11 cellular contexts compared by ENCODE assay signal in genomic region chr20:34560141-34560523, GRCh38. TPM values are rescaled to one million over a fixed set of nuclear protein-coding genes. Genes with fewer than 3 reads are reported as not detected.
DNase-seq lines count a peak whose midpoint lies in the region; ATAC-seq and TF ChIP-seq lines count a peak whose summit lies in the region.
"Had no signal": no experiment of that assay in that cellular context is flagged by ENCODE, and none has a peak within 500 bp of the region (broad histone marks: within the 10 kb centered on the region; RNA-seq: fewer than 3 reads in every experiment).

No MANE protein-coding gene starts in this region.

- POLR2A ChIA-PET in MCF 10A (lab: Yijun Ruan, JAX) = no interaction called here

- H3K9ac ChIP-seq in mammary epithelial cell (ENCODE audit: insufficient read depth, low read length) (no peak overlapping the region), neural progenitor cell (no peak overlapping the region)

- CTCF ChIA-PET in MCF 10A (lab: Yijun Ruan, JAX) = no interaction called here
- CTCF ChIA-PET in mammary epithelial cell (lab: Charles Lee; ENCODE audit: low non-redundant PET) = interaction anchor here (0.5 kb wide), 1 partner anchor 143 kb away, joined by 3 read pairs; no protein-coding TSS in a partner anchor

- no peak overlapping the region for H3K4me3 ChIP-seq in mammary epithelial cell (replicated peaks in 1 of 3; ENCODE audit: insufficient read depth in 1 of 3, low read depth in 2 of 3, low read length in 3 of 3)
- no peak overlapping the region for H3K4me3 ChIP-seq in neural progenitor cell
- H3K4me3 ChIP-seq in upper lobe of left lung = no peak overlapping the region

- dilution Hi-C loops in mammary epithelial cell (cut with HindIII; ENCODE audit: low sequenced_read_pairs) = loop anchor here (5.0 kb wide), 1 partner anchor 152 kb away; no protein-coding TSS in a partner anchor

- no peaks in the 10 kb centered on the region for H3K36me3 ChIP-seq in mammary epithelial cell (ENCODE audit: insufficient read depth, low read length)
- H3K36me3 ChIP-seq in neural progenitor cell = no peaks in the 10 kb centered on the region
- no peaks in the 10 kb centered on the region for H3K36me3 ChIP-seq in upper lobe of left lung

- no peak overlapping the region for H3K27ac Mint-ChIP-seq in MCF 10A (ENCODE audit: low read depth, unreplicated experiment)
- H3K27ac Mint-ChIP-seq in effector memory CD8-positive, alpha-beta T cell = peak overlapping the region; percentile 41 to 87
- H3K27ac Mint-ChIP-seq in neural progenitor cell = no peak overlapping the region

- H2AFZ ChIP-seq in mammary epithelial cell (ENCODE audit: low read depth, low read length) (no peak overlapping the region), neural progenitor cell (replicated peaks) (no peak overlapping the region)

- peaks cover 7% of the 10 kb centered on the region for H3K36me3 Mint-ChIP-seq in MCF 10A (ENCODE audit: insufficient read depth, unreplicated experiment)
- H3K36me3 Mint-ChIP-seq in effector memory CD8-positive, alpha-beta T cell (ENCODE audit: insufficient read depth) = peaks cover 24% of the 10 kb centered on the region
- H3K36me3 Mint-ChIP-seq in neural progenitor cell = peaks cover 2% of the 10 kb centered on the region

- in situ Hi-C loops in mammary epithelial cell (cut with MboI; ENCODE audit: low sequenced_read_pairs in 2 of 2) = no loop called here

- H3K4me3 Mint-ChIP-seq in MCF 10A (ENCODE audit: unreplicated experiment) = peak overlapping the region; percentile 40
- H3K4me3 Mint-ChIP-seq in effector memory CD8-positive, alpha-beta T cell = peak overlapping the region; percentile 67 to 70
- peak overlapping the region; percentile 60 for H3K4me3 Mint-ChIP-seq in neural progenitor cell

- H3K4me2 ChIP-seq in mammary epithelial cell (ENCODE audit: insufficient read depth, low read depth, low read length) = no peak overlapping the region
- H3K4me2 ChIP-seq in neural progenitor cell = no peak overlapping the region

- H3K27me3 Mint-ChIP-seq in MCF 10A (ENCODE audit: insufficient read depth, unreplicated experiment) (no peaks in the 10 kb centered on the region), neural progenitor cell (ENCODE audit: insufficient read depth, low read depth) (peaks cover 2% of the 10 kb centered on the region)
- H3K27me3 Mint-ChIP-seq in effector memory CD8-positive, alpha-beta T cell = no peaks in the 10 kb centered on the region
- H3K27me3 Mint-ChIP-seq: activated T-helper 17 cell treated with anti-CD3 and anti-CD28 coated beads, Interleukin-2, amount 50 U/mL, for 72 hours had no signal

- DNase-seq in MCF 10A (ENCODE audit: unreplicated experiment) (no peak), mammary epithelial cell (no peak), neural progenitor cell (ENCODE audit: low spot score) (no peak), upper lobe of left lung (no peak)
- no peak for DNase-seq in effector memory CD8-positive, alpha-beta T cell
- no peak for DNase-seq in stimulated activated CD4-positive, alpha-beta T cell treated with anti-CD3 and anti-CD28 coated beads, Interleukin-1b, Interleukin-23, amount 100 ng/mL, for 48 hours
- DNase-seq: left colon had no signal

- H3K27me3 ChIP-seq in mammary epithelial cell (ENCODE audit: insufficient read depth, low read length) (no peaks in the 10 kb centered on the region), neural progenitor cell (peaks cover 30% of the 10 kb centered on the region), upper lobe of left lung (no peaks in the 10 kb centered on the region)

- WGBS in mammary epithelial cell (ENCODE audit: low coverage, missing lambda C conversion rate) = 92% methylated on average over 7 of the region's 12 CpGs
- 81 to 90% methylated on average over 4 to 12 of the region's 12 CpGs for WGBS in upper lobe of left lung, 2 donors

- no peaks in the 10 kb centered on the region for H3K79me2 ChIP-seq in mammary epithelial cell (ENCODE audit: insufficient read depth, low read length)
- no peaks in the 10 kb centered on the region for H3K79me2 ChIP-seq in neural progenitor cell (ENCODE audit: low read depth)

- ATAC-seq in effector memory CD8-positive, alpha-beta T cell (replicated peaks) = no peak
- ATAC-seq in upper lobe of left lung (ENCODE audit: low FRiP score in 2 of 2) = no peak
- ATAC-seq in GM18519 (IDR thresholded peaks at IDR 0.05; ENCODE audit: low FRiP score, unreplicated experiment) = no peak
- no peak for ATAC-seq in GM21786 (IDR thresholded peaks at IDR 0.05; ENCODE audit: unreplicated experiment)
- ATAC-seq: activated T-helper 17 cell treated with anti-CD3 and anti-CD28 coated beads, Interleukin-2, amount 50 U/mL, for 72 hours; left colon had no signal

- BruUV-seq in MCF 10A (replicated peaks; lab: Mats Ljungman, UMichigan) = no TSS peak
- BruUV-seq in mammary epithelial cell (replicated peaks; lab: Mats Ljungman, UMichigan) = no TSS peak

- H3F3A ChIP-seq in neural progenitor cell (ENCODE audit: low read depth) = peaks cover 12% of the 10 kb centered on the region

- intact Hi-C loops in MCF 10A (cut with micrococcal nuclease) (no loop called here), mammary epithelial cell (cut with micrococcal nuclease) (no loop called here)

- H3K4me1 Mint-ChIP-seq in MCF 10A (ENCODE audit: insufficient read depth, unreplicated experiment) (peaks cover 16% of the 10 kb centered on the region), neural progenitor cell (no peaks in the 10 kb centered on the region)
- H3K4me1 Mint-ChIP-seq in effector memory CD8-positive, alpha-beta T cell (ENCODE audit: low read depth in 2 of 2) = peaks cover 8 to 13% of the 10 kb centered on the region in 2 donors

- TF ChIP-seq POLR2A in upper lobe of left lung (IDR thresholded peaks at IDR 0.05) = no peak

- no peak for TF ChIP-seq EP300 in upper lobe of left lung (IDR thresholded peaks at IDR 0.05)

- TF ChIP-seq CTCF in MCF 10A (IDR thresholded peaks at IDR 0.05; ENCODE audit: unreplicated experiment) (no peak), mammary epithelial cell (conservative IDR thresholded peaks at IDR 0.05 in 1 of 2, IDR thresholded peaks at IDR 0.05 in 1 of 2; ENCODE audit: extremely low read depth in 1 of 2, insufficient read depth in 1 of 2, low read depth in 1 of 2, low read length in 2 of 2) (no peak), neural progenitor cell (IDR thresholded peaks at IDR 0.05) (no peak), upper lobe of left lung (IDR thresholded peaks at IDR 0.05) (no peak)

- H3K9me3 ChIP-seq in mammary epithelial cell (replicated peaks; ENCODE audit: insufficient read depth, low read length) (no peaks in the 10 kb centered on the region), neural progenitor cell (ENCODE audit: low read depth) (no peaks in the 10 kb centered on the region), upper lobe of left lung (no peaks in the 10 kb centered on the region)

- H3K27ac ChIP-seq in mammary epithelial cell (ENCODE audit: insufficient read depth, low read depth, low read length) = no peak overlapping the region
- no peak overlapping the region for H3K27ac ChIP-seq in neural progenitor cell
- peak overlapping the region in 3 of 4 donors; percentile 93 to 98 (median 94) for H3K27ac ChIP-seq in upper lobe of left lung
- H3K27ac ChIP-seq: HL-60 had no signal

- H3K4me1 ChIP-seq in mammary epithelial cell (ENCODE audit: insufficient read depth, low read length) = peaks cover 7% of the 10 kb centered on the region
- H3K4me1 ChIP-seq in neural progenitor cell = no peaks in the 10 kb centered on the region
- peaks cover 6 to 18% (median 9%) of the 10 kb centered on the region in 4 donors for H3K4me1 ChIP-seq in upper lobe of left lung

- H4K20me1 ChIP-seq in mammary epithelial cell (ENCODE audit: insufficient read depth, low read length) (no peaks in the 10 kb centered on the region), neural progenitor cell (ENCODE audit: low read depth) (peaks cover 11% of the 10 kb centered on the region)

- H3K9me3 Mint-ChIP-seq in MCF 10A (ENCODE audit: unreplicated experiment) (no peaks in the 10 kb centered on the region), neural progenitor cell (no peaks in the 10 kb centered on the region)
- no peaks in the 10 kb centered on the region for H3K9me3 Mint-ChIP-seq in effector memory CD8-positive, alpha-beta T cell
- H3K9me3 Mint-ChIP-seq: activated T-helper 17 cell treated with anti-CD3 and anti-CD28 coated beads, Interleukin-2, amount 50 U/mL, for 72 hours had no signal

RNA-seq across cellular contexts. Expression of gene MAP1LC3A, which starts 1.6 kb away (rescaled TPM):
- total RNA-seq in MCF 10A (2022) (10.5 and 10.7 TPM in 2 replicates), mammary epithelial cell (10 to 100 TPM in 1 of 2 donors, 1 to 10 TPM in 1; 9.4 to 18.5 TPM), neural progenitor cell (ENCODE audit: low replicate concordance) (5.5 and 8.5 TPM in 2 replicates), upper lobe of left lung (100 to 1,000 TPM in 1 of 6 donors, 10 to 100 TPM in 5; 41.9 to 148 (median 71.8) TPM)
- polyA plus RNA-seq in mammary epithelial cell = 2.5 TPM
- not detected for polyA minus RNA-seq in mammary epithelial cell

RNA-seq across cellular contexts. Expression of gene DYNLRB1, which starts 43.9 kb away (rescaled TPM):
- total RNA-seq in MCF 10A (2022) (127 and 145 TPM in 2 replicates), mammary epithelial cell (10 to 100 TPM; 55.5 to 95.6 TPM), neural progenitor cell (ENCODE audit: low replicate concordance) (73.1 and 106 TPM in 2 replicates), upper lobe of left lung (100 to 1,000 TPM in 5 of 6 donors, 10 to 100 TPM in 1; 77.5 to 156 (median 122) TPM)
- 230 TPM for polyA plus RNA-seq in mammary epithelial cell
- 158 TPM for polyA minus RNA-seq in mammary epithelial cell

Comparison
In these comparisons a context has a peak if more than half of its experiments do, and no peak if none do; other contexts are left out.
1. H3K27ac Mint-ChIP-seq: peak in effector memory CD8-positive, alpha-beta T cell (2 of 2); none in MCF 10A (single experiment) and neural progenitor cell (single experiment).
2. H3K27ac ChIP-seq: peak in upper lobe of left lung (3 of 4); none in mammary epithelial cell (single experiment) and neural progenitor cell (single experiment).
3. Peak in every context shown above with its lines, with median percentiles within 50 percentile points of each other: H3K4me3 Mint-ChIP-seq.